Comparison of ENCODE assay signal across 34 cellular contexts in genomic region chr20:21022925-21023324, GRCh38.
"Had no signal": no experiment of that assay in that cellular context is flagged by ENCODE, and none has a peak within 500 bp of the region (broad histone marks: within the 10 kb centered on the region; RNA-seq: fewer than 3 reads in every experiment).

No MANE protein-coding gene starts in this region.

- H3K27ac ChIP-seq: KMS-11 had no signal

- H3K4me3 ChIP-seq: MG63 had no signal

- H3K9me3 ChIP-seq: MG63 had no signal

- DNase-seq: Karpas-422, Kasumi-1, MG63, MV-4-11, NCI-H1048, NCI-H1092, NCI-H1092 treated with DMSO at 0.1 percent for 48 hours, NCI-H1105, NCI-H1105 treated with DMSO at 0.1 percent for 48 hours, NCI-H1417, NCI-H1417 treated with DMSO at 0.1 percent for 48 hours, NCI-H1436, NCI-H1436 treated with DMSO at 0.1 percent for 48 hours, NCI-H146, NCI-H1694, NCI-H1694 treated with DMSO at 0.1 percent for 48 hours, NCI-H187, NCI-H187 treated with DMSO at 0.1 percent for 48 hours, NCI-H1930, NCI-H2029, NCI-H2029 treated with DMSO at 0.1 percent for 48 hours, NCI-H2081, NCI-H2081 treated with DMSO at 0.1 percent for 48 hours, NCI-H2107, NCI-H2171, NCI-H2171 treated with DMSO at 0.1 percent for 48 hours, NCI-H2227 treated with DMSO at 0.1 percent for 48 hours, NCI-H226, NCI-H345, NCI-H446, NCI-H446 treated with DMSO at 0.1 percent for 48 hours, NCI-H510A, NCI-H510A treated with DMSO at 0.1 percent for 48 hours had no signal

- H3K27me3 ChIP-seq: MG63 had no signal

- H3K4me2 ChIP-seq: KMS-11 had no signal

- H3K36me3 ChIP-seq: MG63 had no signal

- H3K9ac ChIP-seq: KMS-11 had no signal
